Comparison of ENCODE assay signal across 8 cellular contexts in the genomic region with DNA sequence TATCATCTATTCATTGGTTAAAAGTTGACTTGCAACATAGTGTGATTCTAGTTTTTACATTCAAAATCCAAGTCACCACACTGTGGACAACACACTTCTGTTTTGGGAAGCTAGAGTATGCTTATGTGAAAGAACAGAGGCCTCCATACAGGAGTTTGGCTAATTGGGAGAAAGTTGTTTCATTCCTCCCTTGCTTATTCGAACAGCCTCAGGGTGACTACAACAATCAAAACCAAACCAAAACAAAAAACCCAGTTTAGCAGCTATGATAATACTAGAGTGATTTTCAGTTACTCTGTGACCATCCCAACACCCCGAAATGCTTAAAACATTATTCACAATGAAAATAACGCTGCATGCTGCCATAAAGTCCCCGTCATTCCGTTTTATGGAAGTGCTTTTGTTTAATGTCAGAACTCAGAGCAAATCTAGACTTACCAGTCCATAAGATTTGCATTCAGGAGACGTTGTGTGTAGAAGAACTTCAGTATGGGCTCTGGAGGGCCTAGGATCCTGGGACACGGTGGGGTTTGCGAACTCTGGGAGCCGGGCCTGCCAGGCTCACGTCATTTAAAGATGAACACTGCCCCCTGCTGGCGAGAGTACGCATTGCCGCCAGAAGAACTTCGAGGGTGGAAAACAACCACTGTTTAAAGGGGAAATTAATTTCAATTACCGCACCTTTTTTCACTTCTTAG.
A peak's percentile ranks its signal among the peaks of the same experiment; 100 is the strongest.
DNase-seq lines count a peak whose midpoint lies in the region; ATAC-seq and TF ChIP-seq lines count a peak whose summit lies in the region.

No MANE protein-coding gene starts in this region.

- no peak overlapping the region for H3K27ac ChIP-seq in caudate nucleus (ENCODE audit: low read depth, low read length)

- peak; percentile 66 for ATAC-seq in GM19452 (IDR thresholded peaks at IDR 0.05; ENCODE audit: unreplicated experiment)
- ATAC-seq in HG03045 (IDR thresholded peaks at IDR 0.05; ENCODE audit: unreplicated experiment), result no peak

- DNase-seq in CD1c-positive myeloid dendritic cell (ENCODE audit: extremely low spot score), result peak; percentile 80
- peak; percentile 68 for DNase-seq in NAMALWA (ENCODE audit: low spot score)
- DNase-seq in caudate nucleus (lab: John Stamatoyannopoulos, UW), result peak in 54 of 61 donors; percentile 6 to 74 (median 41)
- DNase-seq in kidney glomerular epithelial cell (lab: John Stamatoyannopoulos, UW), result peak; percentile 52
- DNase-seq in stimulated activated CD4-positive, alpha-beta T cell treated with anti-CD3 and anti-CD28 coated beads, Interleukin-2, amount 100 ng/mL, for 24 hours, result peak; percentile 77 to 78

- peak; percentile 81 for TF ChIP-seq CTCF in WI38 (IDR thresholded peaks at IDR 0.05; ENCODE audit: low read depth, low read length)

- no peak overlapping the region for H3K4me3 ChIP-seq in WI38 (ENCODE audit: low read depth, low read length)
